ENCODE assay signal across 10 cellular contexts in the genomic region with DNA sequence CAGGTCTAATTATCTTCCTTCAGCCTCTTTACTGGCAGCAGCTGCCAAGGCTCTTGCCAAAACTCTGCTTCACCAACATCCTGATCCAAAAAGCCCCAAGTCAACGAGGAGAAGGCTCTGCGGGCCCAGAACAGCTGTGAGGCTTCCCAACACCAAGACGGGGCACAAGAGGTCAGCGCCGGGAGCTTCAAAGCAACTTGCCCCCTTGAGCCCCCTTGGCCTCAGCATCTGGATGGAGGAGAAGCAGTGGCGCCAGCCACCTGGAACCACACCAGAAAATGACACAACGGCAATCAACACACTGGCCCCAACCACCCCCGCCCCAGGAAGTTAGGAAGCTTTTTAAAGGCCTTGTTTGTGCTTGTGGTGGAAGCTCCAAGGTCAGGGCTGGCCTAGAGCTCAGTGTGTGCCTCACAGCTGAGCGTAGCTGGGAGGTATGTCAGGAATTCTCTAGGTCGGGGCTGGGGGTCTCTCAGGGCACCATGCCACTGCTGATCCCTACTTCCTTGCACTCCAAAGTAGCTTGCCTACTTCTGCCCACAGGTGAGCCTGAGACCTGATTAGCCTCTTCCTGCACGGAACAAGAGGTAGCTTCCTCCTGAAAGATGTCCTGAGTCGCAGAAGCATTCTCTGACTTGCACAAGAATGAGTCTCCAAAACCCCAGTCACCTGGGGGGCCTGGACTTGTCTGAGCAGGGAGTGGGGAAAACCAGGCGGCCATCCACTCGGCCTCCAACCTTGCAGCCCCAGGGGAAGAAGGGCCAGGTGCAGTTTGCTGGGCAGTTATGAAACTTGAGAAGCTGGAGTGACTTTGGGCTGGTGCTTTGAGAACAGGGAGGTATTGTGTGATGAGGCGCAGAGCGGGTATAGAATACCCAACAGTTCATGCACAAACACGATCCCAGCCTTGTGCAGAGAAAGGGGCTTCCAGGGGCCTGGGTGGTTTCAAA. TPM values are rescaled to one million over a fixed set of nuclear protein-coding genes. Genes with fewer than 3 reads are reported as not detected.
DNase-seq lines count a peak whose midpoint lies in the region; ATAC-seq, FAIRE-seq and TF ChIP-seq lines count a peak whose summit lies in the region.
"Had no signal": no experiment of that assay in that cellular context is flagged by ENCODE, and none has a peak within 500 bp of the region (broad histone marks: within the 10 kb centered on the region; RNA-seq: fewer than 3 reads in every experiment).

No MANE protein-coding gene starts in this region.

- H3K4me3 ChIP-seq in astrocyte (ENCODE audit: insufficient read depth, low read depth, low read length) (no peak overlapping the region), transverse colon (no peak overlapping the region), brain microvascular endothelial cell (ENCODE audit: low read depth, low read length) (no peak overlapping the region)

- H3K27me3 Mint-ChIP-seq in astrocyte (ENCODE audit: low read depth, unreplicated experiment): no peaks in the 10 kb centered on the region

- FAIRE-seq in astrocyte (lab: Jason Lieb, UNC): no peak
- FAIRE-seq: A204.1 had no signal

- no peaks in the 10 kb centered on the region for H3K36me3 Mint-ChIP-seq in astrocyte (ENCODE audit: low read depth, unreplicated experiment)

- DNase-seq in DMS153 (lab: John Stamatoyannopoulos, UW): peak; percentile 46
- DNase-seq in DMS153 treated with DMSO at 0.1 percent for 48 hours (lab: John Stamatoyannopoulos, UW; ENCODE audit: unreplicated experiment): no peak
- peak; percentile 68 for DNase-seq in astrocyte (ENCODE audit: low read depth)
- DNase-seq in transverse colon: peak; percentile 40
- no peak for DNase-seq in brain microvascular endothelial cell
- DNase-seq: activated naive CD4-positive, alpha-beta T cell had no signal

- peak overlapping the region; percentile 53 for H3K9ac ChIP-seq in astrocyte (ENCODE audit: low read length)

- peak overlapping the region; percentile 76 for H3K27ac ChIP-seq in astrocyte (ENCODE audit: low read depth, low read length)
- peak overlapping the region; percentile 30 for H3K27ac ChIP-seq in layer of hippocampus (ENCODE audit: low read depth, low read length)
- peak overlapping the region; percentile 62 to 75 (median 70) for H3K27ac ChIP-seq in transverse colon
- no peak overlapping the region for H3K27ac ChIP-seq in brain microvascular endothelial cell

- peaks cover 51% of the 10 kb centered on the region for H3K4me1 ChIP-seq in astrocyte (ENCODE audit: insufficient read depth, low read length)
- peaks cover 14 to 48% (median 19%) of the 10 kb centered on the region in 4 donors for H3K4me1 ChIP-seq in transverse colon

- 59% methylated on average over 17 of the region's 17 CpGs; no CpG with 5 or more reads in 1 of the 2 donors for WGBS in transverse colon (ENCODE audit: low coverage in 1 of 2), 2 donors

- TF ChIP-seq POLR2A in transverse colon (IDR thresholded peaks at IDR 0.05): no peak

- no peaks in the 10 kb centered on the region for H4K20me1 ChIP-seq in astrocyte (ENCODE audit: insufficient read depth, low read length)

- intact Hi-C loops in transverse colon (cut with DNase I; ENCODE audit: low total_unique reads): no loop called here

- H3K36me3 ChIP-seq in astrocyte (ENCODE audit: insufficient read depth, low read length): no peaks in the 10 kb centered on the region
- no peaks in the 10 kb centered on the region for H3K36me3 ChIP-seq in transverse colon
- H3K36me3 ChIP-seq in brain microvascular endothelial cell (replicated peaks): no peaks in the 10 kb centered on the region

- H3K79me2 ChIP-seq in astrocyte (ENCODE audit: insufficient read depth, low read length): no peaks in the 10 kb centered on the region

- no peak for TF ChIP-seq EP300 in transverse colon (IDR thresholded peaks at IDR 0.05; ENCODE audit: low read depth)

- ATAC-seq in GM21381 (IDR thresholded peaks at IDR 0.05; ENCODE audit: unreplicated experiment): no peak
- no peak for ATAC-seq in GM18870 (IDR thresholded peaks at IDR 0.05; ENCODE audit: unreplicated experiment)

- H3K27me3 ChIP-seq in astrocyte (ENCODE audit: insufficient read depth, low read length) (no peaks in the 10 kb centered on the region), layer of hippocampus (ENCODE audit: control insufficient read depth, insufficient read depth, low read length) (no peaks in the 10 kb centered on the region), transverse colon (no peaks in the 10 kb centered on the region), brain microvascular endothelial cell (replicated peaks) (no peaks in the 10 kb centered on the region)

- H3K4me2 ChIP-seq in astrocyte (ENCODE audit: low read length): peak overlapping the region; percentile 72

- peak overlapping the region; percentile 20 for H3K4me3 Mint-ChIP-seq in astrocyte (ENCODE audit: unreplicated experiment)

- no peaks in the 10 kb centered on the region for H3K9me3 Mint-ChIP-seq in astrocyte (ENCODE audit: unreplicated experiment)

- peak overlapping the region; percentile 93 for H3K27ac Mint-ChIP-seq in astrocyte (ENCODE audit: unreplicated experiment)

- peaks cover 72% of the 10 kb centered on the region for H3K4me1 Mint-ChIP-seq in astrocyte (ENCODE audit: low read depth, unreplicated experiment)

- in situ Hi-C loops in transverse colon (cut with MboI; ENCODE audit: low pct_ligation_motif_present in 1 of 4, low pct_unique_long_range_greater_than_20kb in 1 of 4, low sequenced_read_pairs in 3 of 4) (loop anchor here in 3 of 4 donors (5.0 to 25.0 kb wide), 3 partner anchors 281 to 291 kb away; no protein-coding TSS in a partner anchor), brain microvascular endothelial cell (cut with HindIII; ENCODE audit: low pct_ligation_motif_present, low sequenced_read_pairs) (loop anchor here (25.0 kb wide), 1 partner anchor 206 kb away; no protein-coding TSS in a partner anchor)

- H3K9me3 ChIP-seq in astrocyte (ENCODE audit: insufficient read depth, low read depth, low read length) (no peaks in the 10 kb centered on the region), transverse colon (no peaks in the 10 kb centered on the region)

- TF ChIP-seq CTCF in astrocyte (IDR thresholded peaks at IDR 0.05; ENCODE audit: insufficient read depth, low read depth, low read length) (no peak), transverse colon (IDR thresholded peaks at IDR 0.05) (no peak), brain microvascular endothelial cell (IDR thresholded peaks at IDR 0.05; ENCODE audit: low read depth, low read length, missing control alignments) (no peak)

- H2AFZ ChIP-seq in astrocyte (ENCODE audit: low read depth, low read length): peak overlapping the region; percentile 4

RNA-seq across cellular contexts. Expression of gene SRP9, which starts 9.8 kb away (rescaled TPM):
- 269 and 275 TPM in 2 replicates for total RNA-seq in astrocyte
- total RNA-seq in transverse colon: 100 to 1,000 TPM in 2 of 4 donors, 10 to 100 TPM in 2; 42.3 to 208 (median 117) TPM

RNA-seq across cellular contexts. Expression of gene EPHX1, which starts 42.1 kb away (rescaled TPM):
- 82.8 and 96.9 TPM in 2 replicates for total RNA-seq in astrocyte
- total RNA-seq in transverse colon: 100 to 1,000 TPM in 1 of 4 donors, 10 to 100 TPM in 3; 56.9 to 114 (median 90.6) TPM

Comparison
In these comparisons a context has a peak if more than half of its experiments do, and no peak if none do; other contexts are left out.
1. DNase-seq: peak in DMS153 (single experiment), astrocyte (single experiment) and transverse colon (single experiment); none in DMS153 treated with DMSO at 0.1 percent for 48 hours (single experiment) and brain microvascular endothelial cell (single experiment).